Comparison of ENCODE assay signal across 8 cellular contexts in genomic region chr13:27339299-27339698, GRCh38.
DNase-seq lines count a peak whose midpoint lies in the region; ATAC-seq, FAIRE-seq and TF ChIP-seq lines count a peak whose summit lies in the region.

No MANE protein-coding gene starts in this region.

- no peaks in the 10 kb centered on the region for H3K79me1 ChIP-seq in H1 (ENCODE audit: low read depth, low read length)

- H3K36me3 ChIP-seq in Loucy (ENCODE audit: insufficient read depth, low read length) = no peaks in the 10 kb centered on the region
- no peaks in the 10 kb centered on the region for H3K36me3 ChIP-seq in WERI-Rb-1
- no peaks in the 10 kb centered on the region for H3K36me3 ChIP-seq in H1 (ENCODE audit: control insufficient read depth in 2 of 4, insufficient read depth in 4 of 4, low read length in 3 of 4)
- H3K36me3 ChIP-seq in small intestine (ENCODE audit: control insufficient read depth in 2 of 2, insufficient read depth in 2 of 2, low read length in 2 of 2) = no peaks in the 10 kb centered on the region

- no peak overlapping the region for H4K8ac ChIP-seq in H1 (ENCODE audit: extremely low read depth, insufficient read depth, low read length)

- H3K4me2 ChIP-seq in Loucy (ENCODE audit: low read depth, low read length, poor library complexity, severe bottlenecking) (no peak overlapping the region), H1 (ENCODE audit: insufficient read depth in 1 of 2, low read depth in 2 of 2, low read length in 2 of 2) (peak overlapping the region in 1 of 2 experiments; percentile 9; a peak in 1 of 4 replicates)

- H3K27ac ChIP-seq in WERI-Rb-1 (no peak overlapping the region), H1 (ENCODE audit: low read depth, low read length) (no peak overlapping the region), small intestine (ENCODE audit: low read depth in 1 of 2, low read length in 1 of 2) (no peak overlapping the region)

- H3K4me1 ChIP-seq in Loucy (ENCODE audit: insufficient read depth, low read length, poor library complexity, severe bottlenecking) = no peaks in the 10 kb centered on the region
- peaks cover 7 to 22% (median 11%) of the 10 kb centered on the region in 4 experiments for H3K4me1 ChIP-seq in H1 (replicated peaks in 1 of 4; ENCODE audit: control insufficient read depth in 3 of 4, insufficient read depth in 4 of 4, low read length in 3 of 4)
- H3K4me1 ChIP-seq in small intestine (ENCODE audit: control insufficient read depth in 2 of 2, insufficient read depth in 1 of 2, low read depth in 1 of 2, low read length in 1 of 2) = no peaks in the 10 kb centered on the region

- FAIRE-seq in H1 (lab: Jason Lieb, UNC) (no peak), small intestine (lab: Jason Lieb, UNC) (no peak)

- H3K4ac ChIP-seq in H1 (replicated peaks; ENCODE audit: insufficient read length, low read depth, low read length) = no peak overlapping the region

- H2BK5ac ChIP-seq in H1 (ENCODE audit: low read depth, low read length) = no peak overlapping the region

- 0 out of 2 replicates have a peak overlapping the region, but pooled peaks have one; percentile 66 for H2BK15ac ChIP-seq in H1 (ENCODE audit: low read length)

- peaks cover 5% of the 10 kb centered on the region; the same call in 1 of the 2 replicates for H3K23me2 ChIP-seq in H1 (ENCODE audit: low read depth, low read length)

- WGBS in H1 (ENCODE audit: extremely low coverage in 1 of 2, insufficient coverage in 1 of 2, insufficient read length in 1 of 2, insufficient replicate concordance in 2 of 2, low coverage in 1 of 2, low lambda C conversion rate in 2 of 2, missing lambda C conversion rate in 1 of 2), 2 experiments = 17% methylated on average over 5 of the region's 6 CpGs; no CpG with 5 or more reads in 1 of the 2 experiments
- 17 to 39% (median 24%) methylated on average over 6 of the region's 6 CpGs for WGBS in small intestine, 3 donors

- no peak overlapping the region for H4K5ac ChIP-seq in H1 (ENCODE audit: insufficient read length, low read depth, low read length)

- no peak for TF ChIP-seq POLR2A in H1 (IDR thresholded peaks at IDR 0.05; ENCODE audit: control extremely low read depth in 1 of 2, low read depth in 2 of 2, low read length in 2 of 2)

- peak; percentile 69 for TF ChIP-seq CTCF in Loucy (conservative IDR thresholded peaks at IDR 0.05; ENCODE audit: low read length)
- TF ChIP-seq CTCF in WERI-Rb-1 (IDR thresholded peaks at IDR 0.05; ENCODE audit: low read depth, low read length) = peak; percentile 98
- TF ChIP-seq CTCF in H1 (IDR thresholded peaks at IDR 0.05; ENCODE audit: control extremely low read depth in 1 of 3, insufficient read depth in 1 of 3, low read depth in 1 of 3, low read length in 3 of 3) = peak; percentile 64 to 81 (median 70)

- no peak overlapping the region for H2AFZ ChIP-seq in Loucy (ENCODE audit: low read length)
- no peak overlapping the region for H2AFZ ChIP-seq in H1 (ENCODE audit: low read length)

- no peak overlapping the region for H4K91ac ChIP-seq in H1 (replicated peaks; ENCODE audit: insufficient read length, low read length)

- CTCF ChIA-PET in H1 (lab: Charles Lee; ENCODE audit: partially characterized antibody) = interaction anchor here (0.6 to 9.7 kb wide), 45 partner anchors 8 to 1112 kb away, joined by 3 to 95 read pairs (median 3); no protein-coding TSS in a partner anchor

- H3F3A ChIP-seq in Loucy (ENCODE audit: low read depth) = no peaks in the 10 kb centered on the region

- H3K9ac ChIP-seq in Loucy (ENCODE audit: low read depth, low read length, poor library complexity, severe bottlenecking) (no peak overlapping the region), H1 (replicated peaks in 1 of 4; ENCODE audit: extremely low read depth in 1 of 4, low read depth in 3 of 4, low read length in 3 of 4) (no peak overlapping the region)

- no peak overlapping the region for H3K56ac ChIP-seq in H1 (replicated peaks; ENCODE audit: insufficient read length, low read depth, low read length)

- peak; percentile 53 for TF ChIP-seq RAD21 in H1 (IDR thresholded peaks at IDR 0.05 in 1 of 2, conservative IDR thresholded peaks at IDR 0.05 in 1 of 2; ENCODE audit: low read depth in 2 of 2, low read length in 2 of 2)

- no peaks in the 10 kb centered on the region for H4K20me1 ChIP-seq in Loucy (ENCODE audit: insufficient read depth, low read length, poor library complexity, severe bottlenecking)
- peaks cover 0 to 4% of the 10 kb centered on the region in 2 experiments for H4K20me1 ChIP-seq in H1 (replicated peaks in 1 of 2; ENCODE audit: control insufficient read depth in 1 of 2, insufficient read depth in 2 of 2, low read length in 2 of 2)

- no peaks in the 10 kb centered on the region for H3K9me2 ChIP-seq in Loucy (replicated peaks; ENCODE audit: low read depth, low read length)

- POLR2A ChIA-PET in H1 (lab: Charles Lee; ENCODE audit: partially characterized antibody) = interaction anchor here (0.5 to 1.1 kb wide), 4 partner anchors 16 to 102 kb away, joined by 3 read pairs; partner anchors contain the start of gene RASL11A

- no peak overlapping the region for H2BK120ac ChIP-seq in H1 (replicated peaks; ENCODE audit: low read depth, low read length)

- H3K27me3 ChIP-seq in Loucy (ENCODE audit: insufficient read depth, low read length, poor library complexity, severe bottlenecking) = no peaks in the 10 kb centered on the region
- no peaks in the 10 kb centered on the region for H3K27me3 ChIP-seq in WERI-Rb-1 (ENCODE audit: insufficient read depth, low read depth, severe bottlenecking)
- H3K27me3 ChIP-seq in H1 (replicated peaks in 1 of 4; ENCODE audit: control insufficient read depth in 3 of 4, extremely low read depth in 1 of 4, insufficient read depth in 3 of 4, low read length in 3 of 4) = peaks cover 0 to 3% (median 1%) of the 10 kb centered on the region in 4 experiments; a peak in 2 of 7 replicates
- no peaks in the 10 kb centered on the region for H3K27me3 ChIP-seq in small intestine (ENCODE audit: control insufficient read depth in 2 of 2, insufficient read depth in 2 of 2, low read length in 2 of 2)

- TF ChIP-seq EP300 in H1 (IDR thresholded peaks at IDR 0.05; ENCODE audit: borderline replicate concordance in 1 of 2, low read depth in 2 of 2, low read length in 2 of 2) = no peak

- H3K23ac ChIP-seq in H1 (ENCODE audit: insufficient read length) = no peak overlapping the region

- H2AK5ac ChIP-seq in H1 (ENCODE audit: low read depth, low read length) = no peak overlapping the region

- no peaks in the 10 kb centered on the region for H3K79me2 ChIP-seq in Loucy (ENCODE audit: insufficient read depth, low read length)
- no peaks in the 10 kb centered on the region for H3K79me2 ChIP-seq in H1 (ENCODE audit: control insufficient read depth in 1 of 2, insufficient read depth in 2 of 2, low read length in 2 of 2)

- H3K9me3 ChIP-seq in Loucy (ENCODE audit: insufficient read depth, low read depth, low read length) = no peaks in the 10 kb centered on the region
- no peaks in the 10 kb centered on the region for H3K9me3 ChIP-seq in WERI-Rb-1 (ENCODE audit: severe bottlenecking)
- no peaks in the 10 kb centered on the region for H3K9me3 ChIP-seq in H1 (ENCODE audit: insufficient read depth in 2 of 2, low read depth in 1 of 2, low read length in 1 of 2)
- no peaks in the 10 kb centered on the region for H3K9me3 ChIP-seq in small intestine (ENCODE audit: control insufficient read depth, low read depth)

- H3K14ac ChIP-seq in H1 (ENCODE audit: insufficient read length) = no peak overlapping the region

- no peak overlapping the region for H3K4me3 ChIP-seq in Loucy (ENCODE audit: low read length, poor library complexity, severe bottlenecking)
- H3K4me3 ChIP-seq in WERI-Rb-1 (ENCODE audit: low read depth, low read length) = no peak overlapping the region
- no peak overlapping the region; a peak in 1 of 8 replicates for H3K4me3 ChIP-seq in H1 (ENCODE audit: extremely low read depth in 1 of 4, insufficient read depth in 2 of 4, low read depth in 3 of 4, low read length in 4 of 4)
- no peak overlapping the region for H3K4me3 ChIP-seq in small intestine (ENCODE audit: low read depth in 1 of 2, low read length in 2 of 2)

- H2BK20ac ChIP-seq in H1 (ENCODE audit: low read length) = no peak overlapping the region

- DNase-seq in AG20443 (ENCODE audit: low spot score) (peak; percentile 51), WERI-Rb-1 (peak; percentile 91), H1 (ENCODE audit: low read depth in 1 of 2, low spot score in 2 of 2) (peak in 1 of 2 experiments; percentile 77), small intestine (peak; percentile 71), NCI-H2171 treated with DMSO at 0.1 percent for 48 hours (lab: John Stamatoyannopoulos, UW) (no peak)

- ATAC-seq in GM19043 (IDR thresholded peaks at IDR 0.05; ENCODE audit: low read depth, unreplicated experiment) = peak; percentile 64
- no peak for ATAC-seq in HG03139 (IDR thresholded peaks at IDR 0.05; ENCODE audit: unreplicated experiment)

- no peak overlapping the region for H2BK12ac ChIP-seq in H1 (ENCODE audit: low read depth, low read length)

- H3K18ac ChIP-seq in H1 (ENCODE audit: extremely low read depth, low read length) = no peak overlapping the region

TF ChIP-seq in H1, 55 proteins besides CTCF, POLR2A, EP300 and RAD21 (continues in another document):
- TF ChIP-seq CTBP2 (IDR thresholded peaks at IDR 0.05; ENCODE audit: borderline replicate concordance, insufficient read depth, insufficient read length, low read length) = no peak
